Comparison of ENCODE assay signal across 8 cellular contexts in genomic region chr12:113222730-113223531, GRCh38. TPM values are rescaled to one million over a fixed set of nuclear protein-coding genes. Genes with fewer than 3 reads are reported as not detected.
DNase-seq lines count a peak whose midpoint lies in the region; ATAC-seq and TF ChIP-seq lines count a peak whose summit lies in the region.

No MANE protein-coding gene starts in this region.

- H3K4me3 ChIP-seq in fibroblast of villous mesenchyme (ENCODE audit: low read depth, low read length) (peak overlapping the region; percentile 93), ovary (peak overlapping the region; percentile 91), WERI-Rb-1 (ENCODE audit: low read depth, low read length) (no peak overlapping the region)

- H3K9me3 Mint-ChIP-seq in activated CD8-positive, alpha-beta T cell treated with anti-CD3 and anti-CD28 coated beads for 36 hours, result no peaks in the 10 kb centered on the region

- TF ChIP-seq CTCF in activated CD8-positive, alpha-beta T cell treated with anti-CD3 and anti-CD28 coated beads for 36 hours (IDR thresholded peaks at IDR 0.05), result no peak
- TF ChIP-seq CTCF in fibroblast of villous mesenchyme (IDR thresholded peaks at IDR 0.05; ENCODE audit: insufficient read depth, low read depth, low read length), result no peak
- TF ChIP-seq CTCF in ovary (IDR thresholded peaks at IDR 0.05), result no peak
- TF ChIP-seq CTCF in WERI-Rb-1 (IDR thresholded peaks at IDR 0.05; ENCODE audit: low read depth, low read length), result no peak

- H3K27me3 ChIP-seq in ovary (no peaks in the 10 kb centered on the region), WERI-Rb-1 (ENCODE audit: insufficient read depth, low read depth, severe bottlenecking) (no peaks in the 10 kb centered on the region)

- intact Hi-C loops in activated CD8-positive, alpha-beta T cell treated with anti-CD3 and anti-CD28 coated beads for 36 hours (cut with micrococcal nuclease), result loop anchor here (2.0 kb wide), 1 partner anchor 14 kb away; no protein-coding TSS in a partner anchor
- intact Hi-C loops in ovary (cut with DNase I), result no loop called here

- H3K9me3 ChIP-seq in ovary, result no peaks in the 10 kb centered on the region
- H3K9me3 ChIP-seq in WERI-Rb-1 (ENCODE audit: severe bottlenecking), result no peaks in the 10 kb centered on the region

- no peak for ATAC-seq in activated CD8-positive, alpha-beta T cell treated with anti-CD3 and anti-CD28 coated beads for 36 hours

- TF ChIP-seq EP300 in ovary (IDR thresholded peaks at IDR 0.05), result no peak

- WGBS in ovary, 3 donors, result 1 to 2% (median 2%) methylated on average over 11 of the region's 11 CpGs

- CTCF ChIA-PET in activated CD8-positive, alpha-beta T cell treated with anti-CD3 and anti-CD28 coated beads for 36 hours (lab: Charles Lee), result interaction anchor here (0.8 to 4.6 kb wide), 6 partner anchors 10 to 35 kb away, joined by 3 to 23 read pairs (median 4); no protein-coding TSS in a partner anchor

- H3K36me3 Mint-ChIP-seq in activated CD8-positive, alpha-beta T cell treated with anti-CD3 and anti-CD28 coated beads for 36 hours (ENCODE audit: low read depth), result peaks cover 12% of the 10 kb centered on the region

- no peak for TF ChIP-seq POLR2A in ovary (IDR thresholded peaks at IDR 0.05)

- H3K27ac Mint-ChIP-seq in activated CD8-positive, alpha-beta T cell treated with anti-CD3 and anti-CD28 coated beads for 36 hours, result peak overlapping the region; percentile 88

- H3K36me3 ChIP-seq in ovary, result no peaks in the 10 kb centered on the region
- no peaks in the 10 kb centered on the region for H3K36me3 ChIP-seq in WERI-Rb-1

- peaks cover 25% of the 10 kb centered on the region for H3K4me1 Mint-ChIP-seq in activated CD8-positive, alpha-beta T cell treated with anti-CD3 and anti-CD28 coated beads for 36 hours (ENCODE audit: low read depth)

- H3K27ac ChIP-seq in ovary, result peak overlapping the region; percentile 54 to 84
- H3K27ac ChIP-seq in WERI-Rb-1, result no peak overlapping the region

- POLR2A ChIA-PET in activated CD8-positive, alpha-beta T cell treated with anti-CD3 and anti-CD28 coated beads for 36 hours (lab: Charles Lee), result interaction anchor here (1.0 to 2.9 kb wide), 10 partner anchors 8 to 89 kb away, joined by 3 to 21 read pairs (median 6); partner anchors contain the start of genes DDX54 and RITA1

- no peaks in the 10 kb centered on the region for H3K27me3 Mint-ChIP-seq in activated CD8-positive, alpha-beta T cell treated with anti-CD3 and anti-CD28 coated beads for 36 hours

- H3K4me3 Mint-ChIP-seq in activated CD8-positive, alpha-beta T cell treated with anti-CD3 and anti-CD28 coated beads for 36 hours, result peak overlapping the region; percentile 95

- H3K4me1 ChIP-seq in ovary (ENCODE audit: insufficient read depth), result peaks cover 11% of the 10 kb centered on the region

- DNase-seq in SIG-M5 treated with dmso at 0.1 percent for 504 hours (lab: John Stamatoyannopoulos, UW; ENCODE audit: unreplicated experiment), result peak; percentile 53
- no peak for DNase-seq in SIG-M5 (lab: John Stamatoyannopoulos, UW)
- DNase-seq in NCI-H1694 treated with DMSO at 0.1 percent for 48 hours (lab: John Stamatoyannopoulos, UW), result peak; percentile 11
- DNase-seq in activated CD8-positive, alpha-beta T cell treated with anti-CD3 and anti-CD28 coated beads for 36 hours, result peak; percentile 14
- DNase-seq in fibroblast of villous mesenchyme (ENCODE audit: low read depth), result peak; percentile 99
- DNase-seq in ovary, result peak; percentile 67 to 74 (median 69)
- no peak for DNase-seq in NCI-H524 treated with DMSO at 0.1 percent for 48 hours (lab: John Stamatoyannopoulos, UW)
- no peak for DNase-seq in WERI-Rb-1

RNA-seq across cellular contexts. Expression of gene TPCN1, which starts 1.7 kb away (rescaled TPM):
- total RNA-seq in activated CD8-positive, alpha-beta T cell treated with anti-CD3 and anti-CD28 coated beads for 36 hours, result 10 to 100 TPM; 29.9 to 33.5 TPM
- total RNA-seq in fibroblast of villous mesenchyme, result 15.8 and 25.9 TPM in 2 replicates
- 10 to 100 TPM; 29.8 to 65.6 (median 54.8) TPM for total RNA-seq in ovary
- polyA plus RNA-seq in ovary, result 10 to 100 TPM; 28.0 to 40.3 TPM

RNA-seq across cellular contexts. Expression of gene RITA1, which starts 37.4 kb away (rescaled TPM):
- 10 to 100 TPM; 18.5 to 19.1 TPM for total RNA-seq in activated CD8-positive, alpha-beta T cell treated with anti-CD3 and anti-CD28 coated beads for 36 hours
- total RNA-seq in fibroblast of villous mesenchyme (22.5 and 27.6 TPM in 2 replicates), ovary (10 to 100 TPM; 13.6 to 19.4 (median 15.4) TPM)
- 10 to 100 TPM in 1 of 2 donors, 1 to 10 TPM in 1; 6.8 to 11.0 TPM for polyA plus RNA-seq in ovary

RNA-seq across cellular contexts. Expression of gene DDX54, which starts 37.7 kb away (rescaled TPM):
- total RNA-seq in activated CD8-positive, alpha-beta T cell treated with anti-CD3 and anti-CD28 coated beads for 36 hours, result 100 to 1,000 TPM; 112 to 133 TPM
- total RNA-seq in fibroblast of villous mesenchyme (33.7 and 37.0 TPM in 2 replicates), ovary (10 to 100 TPM; 54.0 to 77.5 (median 71.4) TPM)
- 10 to 100 TPM; 10.8 to 42.4 TPM for polyA plus RNA-seq in ovary

Comparison
In these comparisons a context has a peak if more than half of its experiments do, and no peak if none do; other contexts are left out.
1. DNase-seq: peak in SIG-M5 treated with dmso at 0.1 percent for 504 hours (single experiment), NCI-H1694 treated with DMSO at 0.1 percent for 48 hours (single experiment), activated CD8-positive, alpha-beta T cell treated with anti-CD3 and anti-CD28 coated beads for 36 hours (single experiment), fibroblast of villous mesenchyme (single experiment) and ovary (5 of 5); none in SIG-M5 (single experiment), NCI-H524 treated with DMSO at 0.1 percent for 48 hours (single experiment) and WERI-Rb-1 (single experiment).